ENCODE assay signal across 1 cellular context in genomic region chr1:156160744-156161181, GRCh38.
TF ChIP-seq lines count a peak whose summit lies in the region.

No MANE protein-coding gene starts in this region.

TF ChIP-seq in K562, 482 proteins besides CTCF, POLR2A, EP300 and RAD21 (continued from another document):
- TF ChIP-seq USF1 (CRISPR knock-in tag; IDR thresholded peaks at IDR 0.05) (no peak), KLF16 (IDR thresholded peaks at IDR 0.05) (no peak), ATF4 (CRISPR knock-in tag; IDR thresholded peaks at IDR 0.05) (no peak), ESRRA (IDR thresholded peaks at IDR 0.05; ENCODE audit: borderline replicate concordance, low read depth) (0 out of 2 replicates have a peak, but pooled peaks have one; percentile 32), NR2C1 (IDR thresholded peaks at IDR 0.05) (no peak), NR2C1 (tag; IDR thresholded peaks at IDR 0.05) (no peak), MBD2 (IDR thresholded peaks at IDR 0.05; ENCODE audit: borderline replicate concordance, low read depth) (0 out of 2 replicates have a peak, but pooled peaks have one; percentile 26), ZNF3 (CRISPR knock-in tag; IDR thresholded peaks at IDR 0.05) (no peak)
TF ChIP-seq in K562: peak in this region for 34.
